ENCODE assay signal across 16 cellular contexts in the genomic region with DNA sequence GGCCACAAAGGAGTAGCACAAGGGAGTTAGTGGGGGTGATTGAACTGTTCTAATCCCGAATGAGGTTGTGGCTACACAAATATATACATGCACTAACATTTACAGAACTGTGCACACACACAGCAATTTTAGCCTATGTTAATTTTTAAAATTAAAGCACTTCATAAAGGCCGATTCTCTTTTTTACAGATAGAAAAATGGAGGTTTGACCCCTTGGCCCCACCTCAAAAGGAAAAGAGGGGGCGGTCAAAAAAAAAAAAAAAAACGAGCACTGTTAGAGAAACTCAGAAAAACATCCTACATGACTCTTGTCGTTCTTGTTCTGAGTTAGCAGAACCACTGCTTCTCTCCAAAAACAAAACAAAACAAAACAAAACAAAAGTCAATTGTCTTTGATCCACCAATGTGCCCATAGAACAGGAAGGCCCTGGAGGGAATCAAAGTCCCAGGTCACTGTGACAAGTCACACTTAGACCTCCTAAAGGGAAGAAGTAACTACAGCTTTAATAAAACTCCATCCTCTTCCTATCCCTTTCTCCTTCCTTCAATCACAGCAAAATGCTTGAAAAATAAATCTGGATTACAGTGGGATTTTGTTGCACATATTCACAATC. TPM values are rescaled to one million over a fixed set of nuclear protein-coding genes. Genes with fewer than 3 reads are reported as not detected.
DNase-seq lines count a peak whose midpoint lies in the region; TF ChIP-seq lines count a peak whose summit lies in the region.
"Had no signal": no experiment of that assay in that cellular context is flagged by ENCODE, and none has a peak within 500 bp of the region (broad histone marks: within the 10 kb centered on the region; RNA-seq: fewer than 3 reads in every experiment).

No MANE protein-coding gene starts in this region.

- H2BK5ac ChIP-seq in mesenchymal stem cell (ENCODE audit: low read depth, low read length, poor library complexity, severe bottlenecking) = no peak overlapping the region

- H2BK12ac ChIP-seq in mesenchymal stem cell (ENCODE audit: low read length in 2 of 2) = no peak overlapping the region

- no peak overlapping the region for H3K4me2 ChIP-seq in mesenchymal stem cell (ENCODE audit: low read length, poor library complexity, severe bottlenecking)

- H3K23ac ChIP-seq in mesenchymal stem cell (ENCODE audit: low read length in 2 of 2) = no peak overlapping the region

- CTCF ChIA-PET in HEK293 (lab: Yijun Ruan, JAX) = no interaction called here

- in situ Hi-C loops in brain microvascular endothelial cell (cut with HindIII; ENCODE audit: low pct_ligation_motif_present, low sequenced_read_pairs) = no loop called here

- no peak overlapping the region for H2BK120ac ChIP-seq in mesenchymal stem cell (ENCODE audit: low read depth, low read length)

- no peaks in the 10 kb centered on the region for H3K36me3 ChIP-seq in HEK293 (ENCODE audit: control insufficient read depth in 2 of 2, insufficient read depth in 1 of 2, low read length in 2 of 2)
- no peaks in the 10 kb centered on the region for H3K36me3 ChIP-seq in mesenchymal stem cell (ENCODE audit: control insufficient read depth in 1 of 2, insufficient read depth in 2 of 2, low read depth in 1 of 2, low read length in 2 of 2)
- H3K36me3 ChIP-seq in sigmoid colon = no peaks in the 10 kb centered on the region
- no peaks in the 10 kb centered on the region for H3K36me3 ChIP-seq in brain microvascular endothelial cell (replicated peaks)

- H3K27me3 ChIP-seq in dorsolateral prefrontal cortex = peaks cover 0 to 3% (median 0%) of the 10 kb centered on the region in 45 donors
- peaks cover 0 to 5% of the 10 kb centered on the region in 2 experiments for H3K27me3 ChIP-seq in mesenchymal stem cell (ENCODE audit: control insufficient read depth in 1 of 2, insufficient read depth in 1 of 2, low read length in 2 of 2)
- no peaks in the 10 kb centered on the region for H3K27me3 ChIP-seq in sigmoid colon
- H3K27me3 ChIP-seq in brain microvascular endothelial cell (replicated peaks) = no peaks in the 10 kb centered on the region

- 59% methylated on average over 4 of the region's 5 CpGs for WGBS in mesenchymal stem cell
- WGBS in sigmoid colon, 2 donors = 35 to 66% methylated on average over 5 of the region's 5 CpGs

- no peak overlapping the region for H4K8ac ChIP-seq in mesenchymal stem cell (ENCODE audit: low read length)

- H2AK5ac ChIP-seq in mesenchymal stem cell (ENCODE audit: low read length, severe bottlenecking) = no peak overlapping the region

- TF ChIP-seq POLR2A in sigmoid colon (IDR thresholded peaks at IDR 0.05) = no peak

- TF ChIP-seq CTCF in HEK293 (tag by site-specific recombination; IDR thresholded peaks at IDR 0.05) (no peak), dorsolateral prefrontal cortex (IDR thresholded peaks at IDR 0.05 in 54 of 56, conservative IDR thresholded peaks at IDR 0.05 in 2 of 56; ENCODE audit: low read depth in 1 of 56, partially characterized antibody in 56 of 56) (no peak), sigmoid colon (IDR thresholded peaks at IDR 0.05) (no peak), brain microvascular endothelial cell (IDR thresholded peaks at IDR 0.05; ENCODE audit: low read depth, low read length, missing control alignments) (no peak)

- H3K9ac ChIP-seq in mesenchymal stem cell (ENCODE audit: low read length) = no peak overlapping the region

- H3K9me3 ChIP-seq in HEK293 (ENCODE audit: control insufficient read depth, insufficient read depth, low read depth, low read length) = no peaks in the 10 kb centered on the region
- peaks cover 2% of the 10 kb centered on the region for H3K9me3 ChIP-seq in mesenchymal stem cell (ENCODE audit: control insufficient read depth, low read length)
- no peaks in the 10 kb centered on the region for H3K9me3 ChIP-seq in sigmoid colon

- H3K4ac ChIP-seq in mesenchymal stem cell (ENCODE audit: low read depth in 1 of 2, low read length in 2 of 2) = no peak overlapping the region

- H2BK15ac ChIP-seq in mesenchymal stem cell (ENCODE audit: low read depth, poor library complexity, severe bottlenecking) = no peak overlapping the region

- TF ChIP-seq EP300 in sigmoid colon (IDR thresholded peaks at IDR 0.05) = no peak

- H3K4me1 ChIP-seq in HEK293 (ENCODE audit: control insufficient read depth, insufficient read depth, low read length) = peaks cover 6% of the 10 kb centered on the region
- H3K4me1 ChIP-seq in mesenchymal stem cell (ENCODE audit: control insufficient read depth, insufficient read depth, low read depth, low read length) = peaks cover 3% of the 10 kb centered on the region
- no peaks in the 10 kb centered on the region for H3K4me1 ChIP-seq in sigmoid colon

- no peak overlapping the region for H4K91ac ChIP-seq in mesenchymal stem cell (ENCODE audit: low read length)

- H3K4me3 ChIP-seq in HEK293 (ENCODE audit: low read depth, low read length) (no peak overlapping the region), dorsolateral prefrontal cortex (peak overlapping the region in 27 of 59 donors; percentile 4 to 43 (median 18)), mesenchymal stem cell (ENCODE audit: insufficient read depth in 1 of 2, low read depth in 1 of 2, low read length in 2 of 2) (no peak overlapping the region), sigmoid colon (no peak overlapping the region), brain microvascular endothelial cell (ENCODE audit: low read depth, low read length) (no peak overlapping the region)

- no peak overlapping the region for H2AFZ ChIP-seq in mesenchymal stem cell (ENCODE audit: low read depth, low read length)

- no peak overlapping the region for H3K18ac ChIP-seq in mesenchymal stem cell (ENCODE audit: low read depth in 1 of 2, low read length in 2 of 2)

- H3K79me1 ChIP-seq in mesenchymal stem cell (replicated peaks; ENCODE audit: low read length, poor library complexity, severe bottlenecking) = no peaks in the 10 kb centered on the region

- POLR2A ChIA-PET in HEK293 (lab: Yijun Ruan, JAX) = no interaction called here

- H3K14ac ChIP-seq in mesenchymal stem cell (ENCODE audit: low read length in 2 of 2) = no peak overlapping the region

- H3K27ac ChIP-seq in HEK293 (ENCODE audit: extremely low read depth, low read depth, low read length) = no peak overlapping the region
- peak overlapping the region in 58 of 59 donors; percentile 31 to 98 (median 93) for H3K27ac ChIP-seq in dorsolateral prefrontal cortex
- peak overlapping the region; percentile 43 for H3K27ac ChIP-seq in mesenchymal stem cell (ENCODE audit: low read length, poor library complexity, severe bottlenecking)
- H3K27ac ChIP-seq in sigmoid colon = no peak overlapping the region
- no peak overlapping the region for H3K27ac ChIP-seq in brain microvascular endothelial cell
- H3K27ac ChIP-seq: 22Rv1, C4-2B had no signal

- no peak for DNase-seq in dorsolateral prefrontal cortex
- no peak for DNase-seq in mesenchymal stem cell
- DNase-seq in putamen (ENCODE audit: low spot score) = peak; percentile 59
- no peak for DNase-seq in sigmoid colon
- no peak for DNase-seq in brain microvascular endothelial cell
- no peak for DNase-seq in epidermal melanocyte (ENCODE audit: insufficient read length, low spot score)
- no peak for DNase-seq in MV-4-11 (lab: John Stamatoyannopoulos, UW)
- DNase-seq: AML-193, GOT3, NCI-H1694 treated with DMSO at 0.1 percent for 48 hours, NCI-H2107, NCI-H524 had no signal

- intact Hi-C loops in dorsolateral prefrontal cortex (cut with DNase I) (no loop called here), sigmoid colon (cut with DNase I) (no loop called here)

TF ChIP-seq in HEK293, 187 proteins besides CTCF, POLR2A, EP300 and RAD21:
- TF ChIP-seq, protein P1, sequence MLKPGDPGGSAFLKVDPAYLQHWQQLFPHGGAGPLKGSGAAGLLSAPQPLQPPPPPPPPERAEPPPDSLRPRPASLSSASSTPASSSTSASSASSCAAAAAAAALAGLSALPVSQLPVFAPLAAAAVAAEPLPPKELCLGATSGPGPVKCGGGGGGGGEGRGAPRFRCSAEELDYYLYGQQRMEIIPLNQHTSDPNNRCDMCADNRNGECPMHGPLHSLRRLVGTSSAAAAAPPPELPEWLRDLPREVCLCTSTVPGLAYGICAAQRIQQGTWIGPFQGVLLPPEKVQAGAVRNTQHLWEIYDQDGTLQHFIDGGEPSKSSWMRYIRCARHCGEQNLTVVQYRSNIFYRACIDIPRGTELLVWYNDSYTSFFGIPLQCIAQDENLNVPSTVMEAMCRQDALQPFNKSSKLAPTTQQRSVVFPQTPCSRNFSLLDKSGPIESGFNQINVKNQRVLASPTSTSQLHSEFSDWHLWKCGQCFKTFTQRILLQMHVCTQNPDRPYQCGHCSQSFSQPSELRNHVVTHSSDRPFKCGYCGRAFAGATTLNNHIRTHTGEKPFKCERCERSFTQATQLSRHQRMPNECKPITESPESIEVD (tag by site-specific recombination; IDR thresholded peaks at IDR 0.05) = no peak
- TF ChIP-seq, protein P2, sequence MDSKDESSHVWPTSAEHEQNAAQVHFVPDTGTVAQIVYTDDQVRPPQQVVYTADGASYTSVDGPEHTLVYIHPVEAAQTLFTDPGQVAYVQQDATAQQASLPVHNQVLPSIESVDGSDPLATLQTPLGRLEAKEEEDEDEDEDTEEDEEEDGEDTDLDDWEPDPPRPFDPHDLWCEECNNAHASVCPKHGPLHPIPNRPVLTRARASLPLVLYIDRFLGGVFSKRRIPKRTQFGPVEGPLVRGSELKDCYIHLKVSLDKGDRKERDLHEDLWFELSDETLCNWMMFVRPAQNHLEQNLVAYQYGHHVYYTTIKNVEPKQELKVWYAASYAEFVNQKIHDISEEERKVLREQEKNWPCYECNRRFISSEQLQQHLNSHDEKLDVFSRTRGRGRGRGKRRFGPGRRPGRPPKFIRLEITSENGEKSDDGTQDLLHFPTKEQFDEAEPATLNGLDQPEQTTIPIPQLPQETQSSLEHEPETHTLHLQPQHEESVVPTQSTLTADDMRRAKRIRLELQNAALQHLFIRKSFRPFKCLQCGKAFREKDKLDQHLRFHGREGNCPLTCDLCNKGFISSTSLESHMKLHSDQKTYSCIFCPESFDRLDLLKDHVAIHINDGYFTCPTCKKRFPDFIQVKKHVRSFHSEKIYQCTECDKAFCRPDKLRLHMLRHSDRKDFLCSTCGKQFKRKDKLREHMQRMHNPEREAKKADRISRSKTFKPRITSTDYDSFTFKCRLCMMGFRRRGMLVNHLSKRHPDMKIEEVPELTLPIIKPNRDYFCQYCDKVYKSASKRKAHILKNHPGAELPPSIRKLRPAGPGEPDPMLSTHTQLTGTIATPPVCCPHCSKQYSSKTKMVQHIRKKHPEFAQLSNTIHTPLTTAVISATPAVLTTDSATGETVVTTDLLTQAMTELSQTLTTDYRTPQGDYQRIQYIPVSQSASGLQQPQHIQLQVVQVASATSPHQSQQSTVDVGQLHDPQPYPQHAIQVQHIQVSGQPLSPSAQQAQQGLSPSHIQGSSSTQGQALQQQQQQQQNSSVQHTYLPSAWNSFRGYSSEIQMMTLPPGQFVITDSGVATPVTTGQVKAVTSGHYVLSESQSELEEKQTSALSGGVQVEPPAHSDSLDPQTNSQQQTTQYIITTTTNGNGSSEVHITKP (tag by site-specific recombination; IDR thresholded peaks at IDR 0.05) = peak; percentile 65

RNA-seq across cellular contexts. Expression of a gene that starts 16.7 kb away (rescaled TPM):
- total RNA-seq in dorsolateral prefrontal cortex (100 to 1,000 TPM in 11 of 120 experiments, 10 to 100 TPM in 103, 1 to 10 TPM in 6; 5.4 to 199 (median 37.6) TPM), sigmoid colon (1 to 10 TPM in 1 of 4 donors, not detected in 3; 1.9 TPM)
- not detected for polyA plus RNA-seq in mesenchymal stem cell (2013, experiment 1 of 2)
- polyA plus RNA-seq in mesenchymal stem cell (2013, experiment 2 of 2) = 0.05 TPM
- not detected for polyA plus RNA-seq in sigmoid colon
- total RNA-seq: RPMI7951 had no signal

Comparison
In these comparisons a context has a peak if more than half of its experiments do, and no peak if none do; other contexts are left out.
1. H3K27ac ChIP-seq: peak in dorsolateral prefrontal cortex (58 of 59) and mesenchymal stem cell (single experiment); none in HEK293 (single experiment), sigmoid colon (0 of 4) and brain microvascular endothelial cell (single experiment).